Comparison of ENCODE assay signal across 25 cellular contexts in genomic region chr5:80061005-80061404, GRCh38.
"Had no signal": no experiment of that assay in that cellular context is flagged by ENCODE, and none has a peak within 500 bp of the region (broad histone marks: within the 10 kb centered on the region; RNA-seq: fewer than 3 reads in every experiment).

No MANE protein-coding gene starts in this region.

- ATAC-seq: activated CD4-positive, alpha-beta T cell treated with anti-CD3 and anti-CD28 coated beads for 36 hours; body of pancreas; left lung; naive thymus-derived CD8-positive, alpha-beta T cell; pancreas; right cardiac atrium; stimulated activated naive CD8-positive, alpha-beta T cell treated with anti-CD3 and anti-CD28 coated beads, Interleukin-15, amount 100 ng/mL, for 72 hours; WTC11 had no signal

- H3K9me3 ChIP-seq: body of pancreas, left lung, pancreas, tibial artery had no signal

- H3K4me1 ChIP-seq: body of pancreas, left lung, pancreas had no signal

- H3K4me2 ChIP-seq: neural progenitor cell had no signal

- H2AFZ ChIP-seq: neural progenitor cell had no signal

- H3K4me3 ChIP-seq: body of pancreas, cardiac muscle cell, left lung, lung, neural progenitor cell, pancreas, skin epidermis, tibial artery had no signal

- H3K27ac ChIP-seq: body of pancreas, cardiac muscle cell, left lung, neural progenitor cell, pancreas, skin epidermis, tibial artery had no signal

- H3K27me3 ChIP-seq: body of pancreas, cardiac muscle cell, left lung, neural progenitor cell, pancreas, tibial artery had no signal

- DNase-seq: activated CD4-positive, alpha-beta T cell treated with anti-CD3 and anti-CD28 coated beads for 36 hours; activated CD4-positive, alpha-beta T cell treated with anti-CD3 and anti-CD28 coated beads, Interleukin-2, amount 50 U/mL, for 4 hours; activated CD8-positive, alpha-beta memory T cell treated with anti-CD3 and anti-CD28 coated beads for 24 hours; activated naive CD4-positive, alpha-beta T cell treated with Interleukin-2 at 50 U/mL for 16 hours; activated naive CD8-positive, alpha-beta T cell treated with anti-CD3 and anti-CD28 coated beads, Interleukin-2, amount 10 ng/mL, durations not matched to agents 7 days and 5 days; activated T-cell treated with anti-CD3 and anti-CD28 coated beads, Interleukin-2, amount 50 U/mL, for 48 hours; anterior cingulate cortex; body of pancreas; effector CD4-positive, alpha-beta T cell; foreskin melanocyte; immature natural killer cell; left lung; naive thymus-derived CD8-positive, alpha-beta T cell; pancreas; right cardiac atrium; stimulated activated CD4-positive, alpha-beta T cell treated with anti-CD3 and anti-CD28 coated beads, Interleukin-1b, Interleukin-23, amount 100 ng/mL, for 48 hours; stimulated activated naive CD8-positive, alpha-beta T cell treated with anti-CD3 and anti-CD28 coated beads, Interleukin-15, amount 100 ng/mL, for 72 hours; T-helper 1 cell; T-helper 9 cell; tibial artery had no signal

- H3K36me3 ChIP-seq: cardiac muscle cell, left lung, neural progenitor cell, pancreas, tibial artery had no signal
